17 cellular contexts compared by ENCODE assay signal in genomic region chr9:122393284-122393983, GRCh38. TPM values are rescaled to one million over a fixed set of nuclear protein-coding genes. Genes with fewer than 3 reads are reported as not detected.
DNase-seq lines count a peak whose midpoint lies in the region; ATAC-seq and TF ChIP-seq lines count a peak whose summit lies in the region.
"Had no signal": no experiment of that assay in that cellular context is flagged by ENCODE, and none has a peak within 500 bp of the region (broad histone marks: within the 10 kb centered on the region; RNA-seq: fewer than 3 reads in every experiment).

No MANE protein-coding gene starts in this region.

- no peak overlapping the region for H3K4me3 ChIP-seq in left ventricle myocardium inferior
- H3K4me3 ChIP-seq in right cardiac atrium (ENCODE audit: low read length), result no peak overlapping the region
- no peak overlapping the region for H3K4me3 ChIP-seq in colonic mucosa
- no peak overlapping the region for H3K4me3 ChIP-seq in uterus
- H3K4me3 ChIP-seq: neural progenitor cell, testis had no signal

- H3K27me3 ChIP-seq in left ventricle myocardium inferior (ENCODE audit: low read depth) (peaks cover 6% of the 10 kb centered on the region), right cardiac atrium (ENCODE audit: control insufficient read depth, insufficient read depth) (no peaks in the 10 kb centered on the region), colonic mucosa (no peaks in the 10 kb centered on the region), uterus (no peaks in the 10 kb centered on the region)
- H3K27me3 ChIP-seq: neural progenitor cell, testis had no signal

- intact Hi-C loops in left ventricle myocardium inferior (cut with micrococcal nuclease) (no loop called here), right cardiac atrium (cut with DNase I) (no loop called here), colonic mucosa (cut with DNase I) (no loop called here), uterus (cut with DNase I; ENCODE audit: low total_unique reads) (no loop called here)

- no peak for ATAC-seq in right cardiac atrium
- ATAC-seq in naive B cell (ENCODE audit: low read depth in 2 of 2), result no peak
- no peak for ATAC-seq in GM21528 (IDR thresholded peaks at IDR 0.05; ENCODE audit: low FRiP score, unreplicated experiment)
- ATAC-seq in HG02623 (IDR thresholded peaks at IDR 0.05; ENCODE audit: unreplicated experiment), result no peak

- peaks cover 0 to 6% of the 10 kb centered on the region in 2 donors for H3K36me3 Mint-ChIP-seq in naive B cell
- H3K36me3 Mint-ChIP-seq: neural progenitor cell had no signal

- no peaks in the 10 kb centered on the region for H3K9me3 ChIP-seq in left ventricle myocardium inferior (replicated peaks)
- H3K9me3 ChIP-seq in right cardiac atrium (ENCODE audit: control insufficient read depth, low read length), result no peaks in the 10 kb centered on the region
- no peaks in the 10 kb centered on the region for H3K9me3 ChIP-seq in colonic mucosa
- H3K9me3 ChIP-seq in uterus, result no peaks in the 10 kb centered on the region
- H3K9me3 ChIP-seq: SK-N-SH, testis had no signal

- no peak overlapping the region for H3K9ac ChIP-seq in colonic mucosa (ENCODE audit: low read depth in 2 of 2, low read length in 2 of 2)
- H3K9ac ChIP-seq: neural progenitor cell had no signal

- DNase-seq in left ventricle myocardium inferior (no peak), right cardiac atrium (no peak), colonic mucosa (no peak), naive B cell (no peak), uterus (no peak), NCI-H510A (lab: John Stamatoyannopoulos, UW) (no peak)
- DNase-seq: anterior cingulate cortex, Calu3, mammary epithelial cell, NCI-H187 treated with DMSO at 0.1 percent for 48 hours, NCI-H510A treated with DMSO at 0.1 percent for 48 hours, SK-N-SH, testis had no signal

- H3K4me1 Mint-ChIP-seq in naive B cell, result peaks cover 24 to 36% (median 25%) of the 10 kb centered on the region in 3 donors

- H3K9me3 Mint-ChIP-seq in naive B cell, result no peaks in the 10 kb centered on the region
- H3K9me3 Mint-ChIP-seq: neural progenitor cell had no signal

- 71% methylated on average over 8 of the region's 8 CpGs for WGBS in right cardiac atrium

- peak overlapping the region in 5 of 6 donors; percentile 15 to 82 (median 57) for H3K27ac Mint-ChIP-seq in naive B cell
- H3K27ac Mint-ChIP-seq: neural progenitor cell had no signal

- H3K4me1 ChIP-seq in left ventricle myocardium inferior (peaks cover 8% of the 10 kb centered on the region), right cardiac atrium (ENCODE audit: control insufficient read depth, insufficient read depth, low read length) (no peaks in the 10 kb centered on the region), colonic mucosa (no peaks in the 10 kb centered on the region), uterus (no peaks in the 10 kb centered on the region)
- H3K4me1 ChIP-seq: neural progenitor cell, testis had no signal

- H3K36me3 ChIP-seq in left ventricle myocardium inferior, result no peaks in the 10 kb centered on the region
- no peaks in the 10 kb centered on the region for H3K36me3 ChIP-seq in colonic mucosa
- no peaks in the 10 kb centered on the region for H3K36me3 ChIP-seq in uterus
- H3K36me3 ChIP-seq: neural progenitor cell had no signal

- H3K27ac ChIP-seq in left ventricle myocardium inferior (replicated peaks) (peak overlapping the region; percentile 77), right cardiac atrium (ENCODE audit: low read length) (no peak overlapping the region), colonic mucosa (peak overlapping the region; percentile 62), uterus (peak overlapping the region; percentile 56 to 59)
- H3K27ac ChIP-seq: neural progenitor cell, testis had no signal

- TF ChIP-seq CTCF in left ventricle myocardium inferior (IDR thresholded peaks at IDR 0.05; ENCODE audit: borderline replicate concordance) (no peak), colonic mucosa (IDR thresholded peaks at IDR 0.05) (no peak), uterus (IDR thresholded peaks at IDR 0.05) (no peak)

- H3K27me3 Mint-ChIP-seq in naive B cell, result no peaks in the 10 kb centered on the region

- H3K4me3 Mint-ChIP-seq in naive B cell, result peak overlapping the region in 1 of 8 donors; percentile 49
- H3K4me3 Mint-ChIP-seq: neural progenitor cell had no signal

- TF ChIP-seq POLR2A in uterus (IDR thresholded peaks at IDR 0.05), result no peak

RNA-seq across cellular contexts. Expression of gene PTGS1, which starts 22.6 kb away (rescaled TPM):
- total RNA-seq in left ventricle myocardium inferior (6.7 TPM), right cardiac atrium (10 to 100 TPM; 11.7 to 29.2 (median 22.6) TPM), colonic mucosa (10 to 100 TPM in 1 of 2 donors, 1 to 10 TPM in 1; 6.2 to 26.7 TPM), uterus (10 to 100 TPM in 2 of 4 donors, 1 to 10 TPM in 2; 2.1 to 20.6 (median 7.4) TPM)
- polyA plus RNA-seq in right cardiac atrium (4.5 TPM), naive B cell (ENCODE audit: low read depth in 6 of 6) (10 to 100 TPM; 18.2 to 37.6 (median 24.7) TPM)
- total RNA-seq: G401 had no signal
